ENCODE assay signal across 13 cellular contexts in genomic region chr3:14267976-14268375, GRCh38.
A peak's percentile ranks its signal among the peaks of the same experiment; 100 is the strongest.
DNase-seq lines count a peak whose midpoint lies in the region; ATAC-seq and TF ChIP-seq lines count a peak whose summit lies in the region.
"Had no signal": no experiment of that assay in that cellular context is flagged by ENCODE, and none has a peak within 500 bp of the region (broad histone marks: within the 10 kb centered on the region; RNA-seq: fewer than 3 reads in every experiment).

No MANE protein-coding gene starts in this region.

- POLR2A ChIA-PET in activated CD4-positive, alpha-beta T cell treated with anti-CD3 and anti-CD28 coated beads for 36 hours (lab: Charles Lee), result no interaction called here

- H3K36me3 Mint-ChIP-seq in glutamatergic neuron (ENCODE audit: unreplicated experiment) (no peaks in the 10 kb centered on the region), type B pancreatic cell (no peaks in the 10 kb centered on the region)
- H3K36me3 Mint-ChIP-seq in activated CD4-positive, alpha-beta T cell treated with anti-CD3 and anti-CD28 coated beads for 36 hours (ENCODE audit: low read depth), result no peaks in the 10 kb centered on the region
- H3K36me3 Mint-ChIP-seq: CD8-positive, alpha-beta T cell had no signal

- H3K27me3 Mint-ChIP-seq in glutamatergic neuron (ENCODE audit: unreplicated experiment) (peaks cover 5% of the 10 kb centered on the region), type B pancreatic cell (peaks cover 8% of the 10 kb centered on the region)
- H3K27me3 Mint-ChIP-seq in activated CD4-positive, alpha-beta T cell treated with anti-CD3 and anti-CD28 coated beads for 36 hours, result peaks cover 2% of the 10 kb centered on the region

- CTCF ChIA-PET in activated CD4-positive, alpha-beta T cell treated with anti-CD3 and anti-CD28 coated beads for 36 hours (lab: Charles Lee), result interaction anchor here (0.7 kb wide), 1 partner anchor 100 kb away, joined by 3 read pairs; no protein-coding TSS in a partner anchor

- intact Hi-C loops in activated CD4-positive, alpha-beta T cell treated with anti-CD3 and anti-CD28 coated beads for 36 hours (cut with DNase I, micrococcal nuclease), result loop anchor here in 1 of 2 experiments (10.0 kb wide), 1 partner anchor 373 kb away; no protein-coding TSS in a partner anchor

- peak overlapping the region; percentile 53 for H3K27ac Mint-ChIP-seq in glutamatergic neuron (ENCODE audit: unreplicated experiment)
- H3K27ac Mint-ChIP-seq in type B pancreatic cell, result peak overlapping the region; percentile 74
- no peak overlapping the region for H3K27ac Mint-ChIP-seq in activated CD4-positive, alpha-beta T cell treated with anti-CD3 and anti-CD28 coated beads for 36 hours
- H3K27ac Mint-ChIP-seq: CD8-positive, alpha-beta T cell had no signal

- H3K4me3 Mint-ChIP-seq in glutamatergic neuron (ENCODE audit: unreplicated experiment) (no peak overlapping the region), type B pancreatic cell (no peak overlapping the region)
- H3K4me3 Mint-ChIP-seq in activated CD4-positive, alpha-beta T cell treated with anti-CD3 and anti-CD28 coated beads for 36 hours, result no peak overlapping the region
- H3K4me3 Mint-ChIP-seq: CD8-positive, alpha-beta T cell had no signal

- TF ChIP-seq CTCF in glutamatergic neuron (IDR thresholded peaks at IDR 0.05; ENCODE audit: partially characterized antibody, unreplicated experiment) (no peak), type B pancreatic cell (conservative IDR thresholded peaks at IDR 0.05) (no peak)

- ATAC-seq in activated CD4-positive, alpha-beta T cell treated with anti-CD3 and anti-CD28 coated beads for 36 hours, result no peak
- ATAC-seq: CD8-positive, alpha-beta T cell; HepG2; SK-N-SH treated with all-trans-retinoic acid at 6 μM for 48 hours had no signal

- H3K9me3 Mint-ChIP-seq in glutamatergic neuron (ENCODE audit: unreplicated experiment), result peaks cover 7% of the 10 kb centered on the region
- no peaks in the 10 kb centered on the region for H3K9me3 Mint-ChIP-seq in type B pancreatic cell
- no peaks in the 10 kb centered on the region for H3K9me3 Mint-ChIP-seq in activated CD4-positive, alpha-beta T cell treated with anti-CD3 and anti-CD28 coated beads for 36 hours (ENCODE audit: low read depth)
- H3K9me3 Mint-ChIP-seq: CD8-positive, alpha-beta T cell had no signal

- H3K4me1 Mint-ChIP-seq in glutamatergic neuron (ENCODE audit: low read depth, unreplicated experiment), result peaks cover 30% of the 10 kb centered on the region
- peaks cover 21% of the 10 kb centered on the region for H3K4me1 Mint-ChIP-seq in type B pancreatic cell (ENCODE audit: unreplicated experiment)
- no peaks in the 10 kb centered on the region for H3K4me1 Mint-ChIP-seq in activated CD4-positive, alpha-beta T cell treated with anti-CD3 and anti-CD28 coated beads for 36 hours

- peak; percentile 37 for DNase-seq in HT-29 (ENCODE audit: low spot score)
- peak; percentile 49 for DNase-seq in RPMI7951 (ENCODE audit: low read depth)
- no peak for DNase-seq in glutamatergic neuron
- no peak for DNase-seq in type B pancreatic cell (ENCODE audit: extremely low spot score, unreplicated experiment)
- DNase-seq in nucleus accumbens (lab: John Stamatoyannopoulos, UW), result no peak
- DNase-seq in activated CD4-positive, alpha-beta T cell treated with anti-CD3 and anti-CD28 coated beads for 36 hours, result no peak
- DNase-seq in T-helper 9 cell, result no peak
- DNase-seq: CD8-positive, alpha-beta T cell; Kasumi-1; NCI-H1436; NCI-H2081 had no signal

Comparison
In these comparisons a context has a peak if more than half of its experiments do, and no peak if none do; other contexts are left out.
1. DNase-seq: peak in HT-29 (single experiment) and RPMI7951 (single experiment); none in glutamatergic neuron (single experiment), type B pancreatic cell (single experiment), nucleus accumbens (0 of 56), activated CD4-positive, alpha-beta T cell treated with anti-CD3 and anti-CD28 coated beads for 36 hours (single experiment) and T-helper 9 cell (single experiment).